In genomic region chr13:106083620-106084350, GRCh38 we compare ENCODE assay signal across 7 cellular contexts.
DNase-seq lines count a peak whose midpoint lies in the region; ATAC-seq and TF ChIP-seq lines count a peak whose summit lies in the region.

No MANE protein-coding gene starts in this region.

- peak; percentile 34 for DNase-seq in GM12865 (ENCODE audit: low read depth)
- peak; percentile 38 for DNase-seq in RKO (ENCODE audit: low spot score)
- DNase-seq in glomerular endothelial cell (ENCODE audit: extremely low read depth, low read depth, low spot score), result peak; percentile 50
- DNase-seq in thoracic aorta (ENCODE audit: low spot score), result no peak
- DNase-seq in T-helper 1 cell, result no peak
- DNase-seq in NCI-H510A treated with DMSO at 0.1 percent for 48 hours (lab: John Stamatoyannopoulos, UW), result no peak

- H3K27ac ChIP-seq in thoracic aorta, result no peak overlapping the region

- TF ChIP-seq CTCF in GM12865 (IDR thresholded peaks at IDR 0.05; ENCODE audit: insufficient read depth, low read depth, low read length, missing control alignments) (peak; percentile 43), thoracic aorta (IDR thresholded peaks at IDR 0.05) (peak; percentile 26)

- no peaks in the 10 kb centered on the region for H3K9me3 ChIP-seq in thoracic aorta

- no peaks in the 10 kb centered on the region for H3K27me3 ChIP-seq in thoracic aorta (replicated peaks; ENCODE audit: insufficient read depth)

- H3K4me1 ChIP-seq in thoracic aorta (ENCODE audit: control insufficient read depth in 1 of 2, low read depth in 2 of 2), result no peaks in the 10 kb centered on the region

- H3K4me3 ChIP-seq in GM12865 (ENCODE audit: low read depth, low read length) (no peak overlapping the region), thoracic aorta (no peak overlapping the region)

- no peaks in the 10 kb centered on the region for H3K36me3 ChIP-seq in thoracic aorta

- ATAC-seq in HG02571 (IDR thresholded peaks at IDR 0.05; ENCODE audit: unreplicated experiment), result peak; percentile 66
- ATAC-seq in thoracic aorta (ENCODE audit: insufficient number of reproducible peaks, low FRiP score, low read depth), result no peak

Comparison
In these comparisons a context has a peak if more than half of its experiments do, and no peak if none do; other contexts are left out.
1. DNase-seq: peak in GM12865 (single experiment), RKO (single experiment) and glomerular endothelial cell (single experiment); none in thoracic aorta (single experiment), T-helper 1 cell (0 of 5) and NCI-H510A treated with DMSO at 0.1 percent for 48 hours (single experiment).